In genomic region chr16:84795338-84796053, GRCh38 we compare ENCODE assay signal across 12 cellular contexts. TPM values are rescaled to one million over a fixed set of nuclear protein-coding genes. Genes with fewer than 3 reads are reported as not detected.
DNase-seq lines count a peak whose midpoint lies in the region; ATAC-seq, FAIRE-seq and TF ChIP-seq lines count a peak whose summit lies in the region.
"Had no signal": no experiment of that assay in that cellular context is flagged by ENCODE, and none has a peak within 500 bp of the region (broad histone marks: within the 10 kb centered on the region; RNA-seq: fewer than 3 reads in every experiment).

No MANE protein-coding gene starts in this region.

- H3K27me3 ChIP-seq in lower lobe of right lung (ENCODE audit: low read depth), result no peaks in the 10 kb centered on the region
- H3K27me3 ChIP-seq in tibial nerve, result no peaks in the 10 kb centered on the region

- no peaks in the 10 kb centered on the region for H3K36me3 ChIP-seq in lower lobe of right lung
- no peaks in the 10 kb centered on the region for H3K36me3 ChIP-seq in tibial nerve

- H3K9me3 Mint-ChIP-seq in activated naive CD8-positive, alpha-beta T cell treated with anti-CD3 and anti-CD28 coated beads, Interleukin-2, amount 50 U/mL, for 24 hours, result no peaks in the 10 kb centered on the region
- H3K9me3 Mint-ChIP-seq: activated T-helper 2 cell treated with anti-CD3 and anti-CD28 coated beads, Interferon-gamma antibody, Interleukin-2, Interleukin-4, amounts not matched to agents 10 μg/mL and 5 μg/mL and 100 μg/mL, durations not matched to agents 14 hours and 24 hours and 36 hours had no signal

- TF ChIP-seq CTCF in epithelial cell of proximal tubule (conservative IDR thresholded peaks at IDR 0.05; ENCODE audit: low read depth, low read length) (no peak), lower lobe of right lung (IDR thresholded peaks at IDR 0.05) (no peak), tibial nerve (IDR thresholded peaks at IDR 0.05) (no peak)

- H3K4me3 ChIP-seq in epithelial cell of proximal tubule (ENCODE audit: low read depth, low read length) (no peak overlapping the region), lower lobe of right lung (no peak overlapping the region), tibial nerve (no peak overlapping the region)

- H3K9me3 ChIP-seq in lower lobe of right lung (no peaks in the 10 kb centered on the region), tibial nerve (no peaks in the 10 kb centered on the region)

- no peaks in the 10 kb centered on the region for H3K27me3 Mint-ChIP-seq in activated naive CD8-positive, alpha-beta T cell treated with anti-CD3 and anti-CD28 coated beads, Interleukin-2, amount 50 U/mL, for 24 hours
- H3K27me3 Mint-ChIP-seq: progenitor cell of endocrine pancreas had no signal

- H3K4me1 ChIP-seq in lower lobe of right lung (peaks cover 22% of the 10 kb centered on the region), tibial nerve (peaks cover 0 to 11% (median 0%) of the 10 kb centered on the region in 4 donors)

- H3K27ac ChIP-seq in lower lobe of right lung (peak overlapping the region; percentile 22), tibial nerve (peak overlapping the region in 3 of 4 donors; percentile 46 to 81 (median 54)), substantia nigra (ENCODE audit: low read depth, low read length, poor library complexity, severe bottlenecking) (no peak overlapping the region)

- H3K4me3 Mint-ChIP-seq in activated naive CD8-positive, alpha-beta T cell treated with anti-CD3 and anti-CD28 coated beads, Interleukin-2, amount 50 U/mL, for 24 hours, result no peak overlapping the region
- H3K4me3 Mint-ChIP-seq: T-helper 2 cell treated with Interferon-gamma antibody and Interleukin-4, amounts not matched to agents 5 μg/mL and 100 μg/mL, for 36 hours had no signal

- peak; percentile 79 for DNase-seq in HTR-8/SVneo (ENCODE audit: insufficient read length, low spot score)
- DNase-seq in epithelial cell of proximal tubule (ENCODE audit: low read depth), result peak; percentile 35
- DNase-seq in lower lobe of right lung, result no peak
- DNase-seq in tibial nerve (ENCODE audit: low spot score in 2 of 2), result peak; percentile 64 to 83
- DNase-seq in substantia nigra (lab: John Stamatoyannopoulos, UW), result no peak
- no peak for DNase-seq in activated naive CD8-positive, alpha-beta T cell treated with anti-CD3 and anti-CD28 coated beads, Interleukin-2, amount 50 U/mL, for 24 hours
- DNase-seq: NCI-H446 had no signal

- H3K36me3 Mint-ChIP-seq in activated naive CD8-positive, alpha-beta T cell treated with anti-CD3 and anti-CD28 coated beads, Interleukin-2, amount 50 U/mL, for 24 hours (ENCODE audit: low read depth), result no peaks in the 10 kb centered on the region

- no peak for TF ChIP-seq POLR2A in tibial nerve (IDR thresholded peaks at IDR 0.05)

- intact Hi-C loops in lower lobe of right lung (cut with DNase I), result no loop called here

- no peak overlapping the region for H3K27ac Mint-ChIP-seq in activated naive CD8-positive, alpha-beta T cell treated with anti-CD3 and anti-CD28 coated beads, Interleukin-2, amount 50 U/mL, for 24 hours
- H3K27ac Mint-ChIP-seq: activated T-helper 2 cell treated with anti-CD3 and anti-CD28 coated beads, Interferon-gamma antibody, Interleukin-2, Interleukin-4, amounts not matched to agents 10 μg/mL and 5 μg/mL and 100 μg/mL, durations not matched to agents 14 hours and 24 hours and 36 hours; progenitor cell of endocrine pancreas; T-helper 2 cell treated with Interferon-gamma antibody and Interleukin-4, amounts not matched to agents 5 μg/mL and 100 μg/mL, for 36 hours had no signal

- WGBS in tibial nerve, 2 donors, result 63 to 66% methylated on average over 22 of the region's 22 CpGs

- no peaks in the 10 kb centered on the region for H3K4me1 Mint-ChIP-seq in activated naive CD8-positive, alpha-beta T cell treated with anti-CD3 and anti-CD28 coated beads, Interleukin-2, amount 50 U/mL, for 24 hours

- TF ChIP-seq EP300 in tibial nerve (IDR thresholded peaks at IDR 0.05), result peak; percentile 92 to 94

- FAIRE-seq in HTR-8/SVneo (lab: Jason Lieb, UNC), result peak; percentile 96

- ATAC-seq in lower lobe of right lung (peak; percentile 81 to 87), GM18520 (IDR thresholded peaks at IDR 0.05; ENCODE audit: unreplicated experiment) (no peak), HG03175 (IDR thresholded peaks at IDR 0.05; ENCODE audit: unreplicated experiment) (no peak)
- no peak for ATAC-seq in activated naive CD8-positive, alpha-beta T cell treated with anti-CD3 and anti-CD28 coated beads, Interleukin-2, amount 50 U/mL, for 24 hours

RNA-seq across cellular contexts. Expression of gene CRISPLD2, which starts 24.3 kb away (rescaled TPM):
- total RNA-seq in epithelial cell of proximal tubule (5.8 and 13.7 TPM in 2 replicates), lower lobe of right lung (34.9 TPM), tibial nerve (100 to 1,000 TPM; 136 to 232 (median 207) TPM)

Comparison
In these comparisons a context has a peak if more than half of its experiments do, and no peak if none do; other contexts are left out.
1. DNase-seq: peak in HTR-8/SVneo (single experiment), epithelial cell of proximal tubule (single experiment) and tibial nerve (2 of 2); none in lower lobe of right lung (single experiment), substantia nigra (0 of 49) and activated naive CD8-positive, alpha-beta T cell treated with anti-CD3 and anti-CD28 coated beads, Interleukin-2, amount 50 U/mL, for 24 hours (single experiment).
2. ATAC-seq: peak in lower lobe of right lung (2 of 2); none in GM18520 (single experiment), HG03175 (single experiment) and activated naive CD8-positive, alpha-beta T cell treated with anti-CD3 and anti-CD28 coated beads, Interleukin-2, amount 50 U/mL, for 24 hours (single experiment).